ENCODE assay signal across 3 cellular contexts in genomic region chr4:1053891-1054290, GRCh38. TPM values are rescaled to one million over a fixed set of nuclear protein-coding genes. Genes with fewer than 3 reads are reported as not detected.
"Had no signal": no experiment of that assay in that cellular context is flagged by ENCODE, and none has a peak within 500 bp of the region (broad histone marks: within the 10 kb centered on the region; RNA-seq: fewer than 3 reads in every experiment).

No MANE protein-coding gene starts in this region.

RNA-seq across cellular contexts. Expression of gene RNF212, which starts 59.5 kb away (rescaled TPM):
- total RNA-seq: K562, PC-3, SJSA1 had no signal
